8 cellular contexts compared by ENCODE assay signal in genomic region chr10:3467052-3467906, GRCh38.
A peak's percentile ranks its signal among the peaks of the same experiment; 100 is the strongest.
DNase-seq lines count a peak whose midpoint lies in the region; ATAC-seq and TF ChIP-seq lines count a peak whose summit lies in the region.

No MANE protein-coding gene starts in this region.

- no peak overlapping the region for H3K14ac ChIP-seq in H9 (ENCODE audit: insufficient read depth, low read length)

- no peak overlapping the region for H3K4me2 ChIP-seq in H9 (ENCODE audit: insufficient read depth, insufficient read length, low read length)

- no peak overlapping the region for H2BK5ac ChIP-seq in H9 (ENCODE audit: insufficient read length, low read length)

- H3K9me3 ChIP-seq in H9 (ENCODE audit: control insufficient read depth, low read depth, low read length), result no peaks in the 10 kb centered on the region

- ATAC-seq in GM21447 (IDR thresholded peaks at IDR 0.05; ENCODE audit: unreplicated experiment) (no peak), HG03439 (IDR thresholded peaks at IDR 0.05; ENCODE audit: unreplicated experiment) (no peak)

- H3K9ac ChIP-seq in H9 (ENCODE audit: extremely low read depth, insufficient read length, low read length), result no peak overlapping the region

- no peak overlapping the region for H3K4ac ChIP-seq in H9 (ENCODE audit: low read depth, low read length)

- no peak overlapping the region for H4K8ac ChIP-seq in H9 (replicated peaks; ENCODE audit: insufficient read length, low read depth, low read length)

- no peak overlapping the region for H2BK15ac ChIP-seq in H9 (ENCODE audit: low read depth, low read length)

- no peaks in the 10 kb centered on the region for H4K20me1 ChIP-seq in H9 (ENCODE audit: control insufficient read depth, insufficient read depth, insufficient read length)

- H3K4me3 Mint-ChIP-seq in H9, result peak overlapping the region in 1 of 2 experiments; percentile 35; a peak in 2 of 5 replicates
- H3K4me3 Mint-ChIP-seq in T-helper 1 cell treated with Interleukin-12 subunit alpha and Interleukin-12 subunit beta and Interleukin-4 antibody, amounts not matched to agents 30 μg/mL and 1 μg/mL, for 36 hours, result peak overlapping the region; percentile 75

- H3K27ac Mint-ChIP-seq in H9, result peak overlapping the region; percentile 1 to 95 (median 66); a peak in 4 of 7 replicates
- peak overlapping the region; percentile 73 for H3K27ac Mint-ChIP-seq in T-helper 1 cell treated with Interleukin-12 subunit alpha and Interleukin-12 subunit beta and Interleukin-4 antibody, amounts not matched to agents 30 μg/mL and 1 μg/mL, for 36 hours

- no peaks in the 10 kb centered on the region for H3K23me2 ChIP-seq in H9 (ENCODE audit: insufficient read length, low read depth, low read length, poor library complexity, severe bottlenecking)

- no CpG with 5 or more reads among the region's 23 CpGs for WGBS in H9 (ENCODE audit: extremely low coverage, insufficient read length, low lambda C conversion rate)

- no peak overlapping the region for H2BK120ac ChIP-seq in H9 (ENCODE audit: low read depth, low read length, poor library complexity, severe bottlenecking)

- peak; percentile 79 for DNase-seq in H9
- peak; percentile 98 for DNase-seq in fibroblast of gingiva (ENCODE audit: low read depth)
- peak; percentile 87 for DNase-seq in non-pigmented ciliary epithelial cell (ENCODE audit: low read depth)
- DNase-seq in NCI-H1417 (lab: John Stamatoyannopoulos, UW), result no peak
- DNase-seq in DMS 273 treated with DMSO at 0.1 percent for 48 hours (lab: John Stamatoyannopoulos, UW), result no peak

- no peaks in the 10 kb centered on the region for H3K36me3 Mint-ChIP-seq in H9 (ENCODE audit: insufficient read depth in 1 of 3, low read depth in 3 of 3)
- peaks cover 1% of the 10 kb centered on the region for H3K36me3 Mint-ChIP-seq in T-helper 1 cell treated with Interleukin-12 subunit alpha and Interleukin-12 subunit beta and Interleukin-4 antibody, amounts not matched to agents 30 μg/mL and 1 μg/mL, for 36 hours (ENCODE audit: low read depth)

- no peaks in the 10 kb centered on the region for H3K79me1 ChIP-seq in H9 (ENCODE audit: insufficient read depth, low read depth, low read length, poor library complexity, severe bottlenecking)

- no peak overlapping the region for H2AFZ ChIP-seq in H9 (ENCODE audit: low read length)

- H3K4me1 ChIP-seq in H9 (ENCODE audit: insufficient read depth, low read length), result no peaks in the 10 kb centered on the region; the same call in 1 of the 2 replicates

- no peaks in the 10 kb centered on the region for H3K79me2 ChIP-seq in H9 (ENCODE audit: insufficient read depth, low read length)

- H3K23ac ChIP-seq in H9 (ENCODE audit: insufficient read length, low read depth, low read length), result no peak overlapping the region

- H3K4me1 Mint-ChIP-seq in H9, result peaks cover 30 to 49% of the 10 kb centered on the region in 2 experiments
- H3K4me1 Mint-ChIP-seq in T-helper 1 cell treated with Interleukin-12 subunit alpha and Interleukin-12 subunit beta and Interleukin-4 antibody, amounts not matched to agents 30 μg/mL and 1 μg/mL, for 36 hours (ENCODE audit: low read depth), result peaks cover 57% of the 10 kb centered on the region

- H3K56ac ChIP-seq in H9 (ENCODE audit: insufficient read length, low read depth, low read length), result no peak overlapping the region

- no peak overlapping the region for H4K91ac ChIP-seq in H9 (ENCODE audit: insufficient read length, low read depth, low read length)

- no peak overlapping the region for H3K27ac ChIP-seq in H9 (ENCODE audit: insufficient read length, low read depth, low read length)

- H3K9me3 Mint-ChIP-seq in H9, result peaks cover 0 to 2% of the 10 kb centered on the region in 2 experiments; a peak in 1 of 5 replicates
- no peaks in the 10 kb centered on the region for H3K9me3 Mint-ChIP-seq in T-helper 1 cell treated with Interleukin-12 subunit alpha and Interleukin-12 subunit beta and Interleukin-4 antibody, amounts not matched to agents 30 μg/mL and 1 μg/mL, for 36 hours

- H4K5ac ChIP-seq in H9 (ENCODE audit: insufficient read length, low read depth, low read length), result no peak overlapping the region

- no peak overlapping the region for H2BK12ac ChIP-seq in H9 (ENCODE audit: insufficient read length, low read depth, low read length)

- H3K18ac ChIP-seq in H9 (ENCODE audit: insufficient read length, low read depth, low read length), result peak overlapping the region; percentile 39

- no peaks in the 10 kb centered on the region for H3K27me3 ChIP-seq in H9 (ENCODE audit: insufficient read depth, low read length)

- no peaks in the 10 kb centered on the region for H3K27me3 Mint-ChIP-seq in H9 (ENCODE audit: low read depth)
- no peaks in the 10 kb centered on the region for H3K27me3 Mint-ChIP-seq in T-helper 1 cell treated with Interleukin-12 subunit alpha and Interleukin-12 subunit beta and Interleukin-4 antibody, amounts not matched to agents 30 μg/mL and 1 μg/mL, for 36 hours (ENCODE audit: low read depth)

- no peak overlapping the region for H3T11ph ChIP-seq in H9 (ENCODE audit: low read length)

- H2AK5ac ChIP-seq in H9 (ENCODE audit: insufficient read length, low read length), result no peak overlapping the region

- peak; percentile 62; the same call in 2 of the 3 replicates for TF ChIP-seq CTCF in H9 (conservative IDR thresholded peaks at IDR 0.05)

- no peak overlapping the region for H2BK20ac ChIP-seq in H9 (ENCODE audit: low read depth, low read length, poor library complexity, severe bottlenecking)

Comparison
In these comparisons a context has a peak if more than half of its experiments do, and no peak if none do; other contexts are left out.
1. DNase-seq: peak in H9 (single experiment), fibroblast of gingiva (single experiment) and non-pigmented ciliary epithelial cell (single experiment); none in NCI-H1417 (0 of 3) and DMS 273 treated with DMSO at 0.1 percent for 48 hours (single experiment).